34 cellular contexts compared by ENCODE assay signal in genomic region chr9:97053717-97054116, GRCh38. TPM values are rescaled to one million over a fixed set of nuclear protein-coding genes. Genes with fewer than 3 reads are reported as not detected.
"Had no signal": no experiment of that assay in that cellular context is flagged by ENCODE, and none has a peak within 500 bp of the region (broad histone marks: within the 10 kb centered on the region; RNA-seq: fewer than 3 reads in every experiment).

No MANE protein-coding gene starts in this region.

- H3K27me3 ChIP-seq: ascending aorta, foreskin keratinocyte, ovary, vagina had no signal

- H3K4me1 ChIP-seq: ascending aorta, esophagus muscularis mucosa, foreskin keratinocyte, heart left ventricle, left lung, lower lobe of right lung, sigmoid colon, upper lobe of left lung, vagina had no signal

- H3K36me3 ChIP-seq: ascending aorta, esophagus muscularis mucosa, heart left ventricle, left lung, lower lobe of right lung, ovary, sigmoid colon, thoracic aorta, upper lobe of left lung, vagina had no signal

- H3K27me3 Mint-ChIP-seq: progenitor cell of endocrine pancreas had no signal

- DNase-seq: activated CD4-positive, alpha-beta memory T cell treated with anti-CD3 and anti-CD28 coated beads, Interleukin-2, amount 10 ng/mL, durations not matched to agents 7 days and 5 days; activated CD4-positive, alpha-beta T cell treated with anti-CD3 and anti-CD28 coated beads for 1 hour; activated CD4-positive, alpha-beta T cell treated with anti-CD3 and anti-CD28 coated beads, Interleukin-2, amount 10 ng/mL, durations not matched to agents 7 days and 5 days; activated CD8-positive, alpha-beta memory T cell treated with anti-CD3 and anti-CD28 coated beads, Interleukin-2, amount 50 U/mL, for 48 hours; activated gamma-delta T cell; activated naive CD4-positive, alpha-beta T cell treated with anti-CD3 and anti-CD28 coated beads, Interleukin-2, amount 10 ng/mL, durations not matched to agents 7 days and 5 days; activated naive CD8-positive, alpha-beta T cell treated with anti-CD3 and anti-CD28 coated beads, Interleukin-2, amount 10 ng/mL, durations not matched to agents 7 days and 5 days; activated T-cell treated with anti-CD3 and anti-CD28 coated beads, Interleukin-2, amount 50 U/mL, for 24 hours; cortex of kidney; foreskin keratinocyte; heart left ventricle; hypothalamus; left lung; lower lobe of right lung; mesenchymal stem cell; mucosa of descending colon; nephron progenitor cell; ovary; retina; sigmoid colon; small intestine; stimulated activated CD4-positive, alpha-beta T cell treated with anti-CD3 and anti-CD28 coated beads, Interleukin-4, amount 100 ng/mL, for 24 hours; T-helper 17 cell; T1000; upper lobe of left lung had no signal

- H3K27ac Mint-ChIP-seq: activated CD4-positive, alpha-beta memory T cell treated with anti-CD3 and anti-CD28 coated beads, Interleukin-2, amount 10 ng/mL, durations not matched to agents 7 days and 5 days; activated CD4-positive, alpha-beta T cell treated with anti-CD3 and anti-CD28 coated beads, Interleukin-2, amount 10 ng/mL, durations not matched to agents 7 days and 5 days; activated naive CD4-positive, alpha-beta T cell treated with anti-CD3 and anti-CD28 coated beads, Interleukin-2, amount 10 ng/mL, durations not matched to agents 7 days and 5 days; activated naive CD8-positive, alpha-beta T cell treated with anti-CD3 and anti-CD28 coated beads, Interleukin-2, amount 10 ng/mL, durations not matched to agents 7 days and 5 days; activated T-cell treated with anti-CD3 and anti-CD28 coated beads, Interleukin-2, amount 50 U/mL, for 24 hours; brain; nephron progenitor cell; progenitor cell of endocrine pancreas; stimulated activated effector memory CD8-positive, alpha-beta T cell treated with anti-CD3 and anti-CD28 coated beads, Interleukin-12 subunit alpha, Interleukin-12 subunit beta, amount 100 ng/mL, for 72 hours; stimulated activated naive CD8-positive, alpha-beta T cell treated with anti-CD3 and anti-CD28 coated beads, Interleukin-15, Interleukin-2, amounts not matched to agents 100 ng/mL and 50 ng/mL, for 24 hours; T-helper 17 cell had no signal

- H3K4me1 Mint-ChIP-seq: activated CD4-positive, alpha-beta memory T cell treated with anti-CD3 and anti-CD28 coated beads, Interleukin-2, amount 10 ng/mL, durations not matched to agents 7 days and 5 days; activated CD4-positive, alpha-beta T cell treated with anti-CD3 and anti-CD28 coated beads, Interleukin-2, amount 10 ng/mL, durations not matched to agents 7 days and 5 days; activated naive CD4-positive, alpha-beta T cell treated with anti-CD3 and anti-CD28 coated beads, Interleukin-2, amount 10 ng/mL, durations not matched to agents 7 days and 5 days; activated naive CD8-positive, alpha-beta T cell treated with anti-CD3 and anti-CD28 coated beads, Interleukin-2, amount 10 ng/mL, durations not matched to agents 7 days and 5 days; stimulated activated effector memory CD8-positive, alpha-beta T cell treated with anti-CD3 and anti-CD28 coated beads, Interleukin-12 subunit alpha, Interleukin-12 subunit beta, amount 100 ng/mL, for 72 hours; T-helper 17 cell had no signal

- H3K4me3 ChIP-seq: ascending aorta, esophagus muscularis mucosa, heart left ventricle, left lung, lower lobe of right lung, mucosa of descending colon, ovary, sigmoid colon, thoracic aorta, upper lobe of left lung, vagina had no signal

- H3K4me3 Mint-ChIP-seq: activated CD4-positive, alpha-beta memory T cell treated with anti-CD3 and anti-CD28 coated beads, Interleukin-2, amount 10 ng/mL, durations not matched to agents 7 days and 5 days; activated CD4-positive, alpha-beta T cell treated with anti-CD3 and anti-CD28 coated beads, Interleukin-2, amount 10 ng/mL, durations not matched to agents 7 days and 5 days; activated naive CD4-positive, alpha-beta T cell treated with anti-CD3 and anti-CD28 coated beads, Interleukin-2, amount 10 ng/mL, durations not matched to agents 7 days and 5 days; activated naive CD8-positive, alpha-beta T cell treated with anti-CD3 and anti-CD28 coated beads, Interleukin-2, amount 10 ng/mL, durations not matched to agents 7 days and 5 days; activated T-cell treated with anti-CD3 and anti-CD28 coated beads, Interleukin-2, amount 50 U/mL, for 24 hours; brain; nephron progenitor cell; stimulated activated effector memory CD8-positive, alpha-beta T cell treated with anti-CD3 and anti-CD28 coated beads, Interleukin-12 subunit alpha, Interleukin-12 subunit beta, amount 100 ng/mL, for 72 hours; stimulated activated naive CD8-positive, alpha-beta T cell treated with anti-CD3 and anti-CD28 coated beads, Interleukin-15, Interleukin-2, amounts not matched to agents 100 ng/mL and 50 ng/mL, for 24 hours; T-helper 17 cell had no signal

- H3K9me3 ChIP-seq: ascending aorta, esophagus muscularis mucosa, heart left ventricle, left lung, lower lobe of right lung, mucosa of descending colon, ovary, sigmoid colon, thoracic aorta, upper lobe of left lung, vagina had no signal

- H3K9me3 Mint-ChIP-seq: activated CD4-positive, alpha-beta memory T cell treated with anti-CD3 and anti-CD28 coated beads, Interleukin-2, amount 10 ng/mL, durations not matched to agents 7 days and 5 days; activated CD4-positive, alpha-beta T cell treated with anti-CD3 and anti-CD28 coated beads, Interleukin-2, amount 10 ng/mL, durations not matched to agents 7 days and 5 days; activated naive CD4-positive, alpha-beta T cell treated with anti-CD3 and anti-CD28 coated beads, Interleukin-2, amount 10 ng/mL, durations not matched to agents 7 days and 5 days; activated naive CD8-positive, alpha-beta T cell treated with anti-CD3 and anti-CD28 coated beads, Interleukin-2, amount 10 ng/mL, durations not matched to agents 7 days and 5 days; activated T-cell treated with anti-CD3 and anti-CD28 coated beads, Interleukin-2, amount 50 U/mL, for 24 hours; stimulated activated effector memory CD8-positive, alpha-beta T cell treated with anti-CD3 and anti-CD28 coated beads, Interleukin-12 subunit alpha, Interleukin-12 subunit beta, amount 100 ng/mL, for 72 hours; stimulated activated naive CD8-positive, alpha-beta T cell treated with anti-CD3 and anti-CD28 coated beads, Interleukin-15, Interleukin-2, amounts not matched to agents 100 ng/mL and 50 ng/mL, for 24 hours had no signal

- ATAC-seq: foreskin keratinocyte; heart left ventricle; left lung; lower lobe of right lung; mucosa of descending colon; stimulated activated effector memory CD8-positive, alpha-beta T cell treated with anti-CD3 and anti-CD28 coated beads, Interleukin-12 subunit alpha, Interleukin-12 subunit beta, amount 100 ng/mL, for 72 hours; T-helper 17 cell had no signal

- H3K36me3 Mint-ChIP-seq: activated naive CD4-positive, alpha-beta T cell treated with anti-CD3 and anti-CD28 coated beads, Interleukin-2, amount 10 ng/mL, durations not matched to agents 7 days and 5 days; activated naive CD8-positive, alpha-beta T cell treated with anti-CD3 and anti-CD28 coated beads, Interleukin-2, amount 10 ng/mL, durations not matched to agents 7 days and 5 days; brain; stimulated activated effector memory CD8-positive, alpha-beta T cell treated with anti-CD3 and anti-CD28 coated beads, Interleukin-12 subunit alpha, Interleukin-12 subunit beta, amount 100 ng/mL, for 72 hours had no signal

- H3K27ac ChIP-seq: ascending aorta, esophagus muscularis mucosa, foreskin keratinocyte, heart left ventricle, left lung, lower lobe of right lung, ovary, sigmoid colon, thoracic aorta, upper lobe of left lung, vagina had no signal

RNA-seq across cellular contexts. Expression of gene CTSV, which starts 14.8 kb away (rescaled TPM):
- total RNA-seq: ascending aorta, cardiac septum, esophagus muscularis mucosa, sigmoid colon, T-helper 17 cell had no signal
